ENCODE assay signal across 17 cellular contexts in the genomic region with DNA sequence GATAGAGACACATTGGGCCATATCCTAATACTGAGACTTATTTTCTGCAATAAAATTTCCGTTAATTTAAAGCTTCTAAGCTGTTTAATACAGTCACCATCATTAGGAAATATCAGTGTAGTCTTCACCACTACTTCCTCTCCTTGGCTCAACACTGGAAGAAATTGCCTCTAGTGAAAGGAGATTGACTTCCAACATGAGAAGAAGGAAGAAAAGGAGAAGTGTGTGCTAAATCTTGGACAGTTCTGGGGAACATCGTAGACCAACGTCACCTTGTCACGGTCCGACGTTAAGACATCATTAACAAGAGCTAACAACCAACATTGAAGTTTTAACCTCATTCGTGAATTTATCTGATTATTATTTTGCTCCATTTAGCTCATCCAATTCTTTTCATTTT.
"Had no signal": no experiment of that assay in that cellular context is flagged by ENCODE, and none has a peak within 500 bp of the region (broad histone marks: within the 10 kb centered on the region; RNA-seq: fewer than 3 reads in every experiment).

No MANE protein-coding gene starts in this region.

- H3K4me3 ChIP-seq: dorsolateral prefrontal cortex, gastrocnemius medialis, heart right ventricle, sigmoid colon, skin epidermis, stomach, thoracic aorta, transverse colon had no signal

- ATAC-seq: gastrocnemius medialis; heart right ventricle; naive thymus-derived CD8-positive, alpha-beta T cell had no signal

- DNase-seq: cortex of kidney; dorsolateral prefrontal cortex; effector CD8-positive, alpha-beta T cell; gastrocnemius medialis; heart right ventricle; hypothalamus; kidney glomerular epithelial cell; naive thymus-derived CD8-positive, alpha-beta T cell; posterior cingulate gyrus; sigmoid colon; stimulated activated CD4-positive, alpha-beta T cell treated with anti-CD3 and anti-CD28 coated beads, Interleukin-2, amount 100 ng/mL, for 24 hours; stimulated activated naive CD4-positive, alpha-beta T cell; stomach; substantia nigra; transverse colon had no signal
